16 cellular contexts compared by ENCODE assay signal in the genomic region with DNA sequence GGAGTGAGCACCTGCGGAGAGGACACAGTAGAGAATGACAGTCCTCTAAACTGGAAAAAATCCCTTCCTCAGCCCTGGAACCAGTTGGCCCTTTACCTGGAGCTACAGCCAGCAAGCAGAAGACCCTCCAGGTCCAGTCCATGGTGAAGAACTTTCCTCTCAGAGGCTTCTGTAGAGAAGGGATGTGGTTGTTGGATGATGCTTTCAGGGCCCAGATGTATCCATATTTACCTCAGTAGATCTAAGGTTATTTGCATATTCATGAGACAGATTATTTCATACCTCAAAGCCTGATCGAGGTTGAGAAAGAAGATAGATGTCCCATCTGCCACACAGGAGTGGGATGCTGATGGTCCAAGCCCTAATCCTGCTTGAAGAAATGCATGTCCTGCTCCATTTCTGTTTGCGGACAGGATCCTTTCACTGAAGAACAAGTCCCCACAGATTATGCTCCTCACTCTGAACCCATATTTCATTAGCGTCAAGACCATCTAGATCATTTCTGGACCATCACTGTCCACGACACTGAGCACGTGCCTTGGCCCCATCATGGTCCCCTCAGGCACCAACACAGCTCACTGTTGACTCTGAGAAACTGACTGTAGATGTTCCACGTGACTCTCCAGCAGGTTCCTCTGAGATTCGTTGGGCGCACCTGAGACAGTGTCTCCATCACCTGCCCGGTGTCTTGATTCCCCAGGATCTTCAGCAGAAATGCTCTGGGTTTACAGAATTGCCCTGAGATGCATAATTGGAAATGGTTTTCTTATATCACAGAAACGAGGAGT.
DNase-seq lines count a peak whose midpoint lies in the region; ATAC-seq and FAIRE-seq lines count a peak whose summit lies in the region.
"Had no signal": no experiment of that assay in that cellular context is flagged by ENCODE, and none has a peak within 500 bp of the region (broad histone marks: within the 10 kb centered on the region; RNA-seq: fewer than 3 reads in every experiment).

No MANE protein-coding gene starts in this region.

- no peaks in the 10 kb centered on the region for H3K36me3 ChIP-seq in thymus (ENCODE audit: control insufficient read depth, insufficient read depth)
- H3K36me3 ChIP-seq: left lung, neutrophil, thoracic aorta had no signal

- peak overlapping the region; percentile 94 for H3K27ac ChIP-seq in thymus (ENCODE audit: low read depth)
- H3K27ac ChIP-seq: left lung, neutrophil, thoracic aorta had no signal

- no peak for DNase-seq in activated naive CD4-positive, alpha-beta T cell treated with anti-CD3 and anti-CD28 coated beads, Interleukin-2, amount 50 U/mL, for 16 hours
- no peak for DNase-seq in T-helper 17 cell
- DNase-seq in effector memory CD8-positive, alpha-beta T cell: no peak
- DNase-seq in SIG-M5 treated with dmso at 0.1 percent for 504 hours (lab: John Stamatoyannopoulos, UW; ENCODE audit: unreplicated experiment): no peak
- DNase-seq in SW 1271 (lab: John Stamatoyannopoulos, UW): no peak
- DNase-seq in frontal cortex (ENCODE audit: low spot score in 2 of 2): no peak
- DNase-seq: amygdala, caudate nucleus, left lung, NCI-H1694, NCI-H226 had no signal

- H3K27ac Mint-ChIP-seq in activated naive CD4-positive, alpha-beta T cell treated with anti-CD3 and anti-CD28 coated beads, Interleukin-2, amount 50 U/mL, for 24 hours: peak overlapping the region; percentile 71
- H3K27ac Mint-ChIP-seq in T-helper 17 cell: peak overlapping the region; percentile 94
- peak overlapping the region; percentile 84 to 85 for H3K27ac Mint-ChIP-seq in effector memory CD8-positive, alpha-beta T cell

- H3K9me3 Mint-ChIP-seq in activated naive CD4-positive, alpha-beta T cell treated with anti-CD3 and anti-CD28 coated beads, Interleukin-2, amount 50 U/mL, for 24 hours: no peaks in the 10 kb centered on the region
- H3K9me3 Mint-ChIP-seq in effector memory CD8-positive, alpha-beta T cell: no peaks in the 10 kb centered on the region

- H3K4me1 ChIP-seq in thymus (ENCODE audit: control insufficient read depth, insufficient read depth, low read length): peaks cover 39% of the 10 kb centered on the region
- H3K4me1 ChIP-seq: left lung had no signal

- FAIRE-seq in frontal cortex (lab: Jason Lieb, UNC): no peak

- ATAC-seq in T-helper 17 cell: peak; percentile 24
- ATAC-seq in effector memory CD8-positive, alpha-beta T cell (replicated peaks): peak; percentile 23
- ATAC-seq: left lung, Panc1 had no signal

- no peaks in the 10 kb centered on the region for H3K27me3 ChIP-seq in thymus (ENCODE audit: control insufficient read depth, insufficient read depth)

- 83% methylated on average over 11 of the region's 11 CpGs for WGBS in thymus

- peak overlapping the region; percentile 6 for H3K4me3 ChIP-seq in thymus (ENCODE audit: low read length)
- H3K4me3 ChIP-seq: left lung, thoracic aorta had no signal

- H3K9me3 ChIP-seq in T-helper 17 cell (ENCODE audit: control insufficient read depth, low read length, poor library complexity, severe bottlenecking) (no peaks in the 10 kb centered on the region), thymus (ENCODE audit: control insufficient read depth) (no peaks in the 10 kb centered on the region)
- H3K9me3 ChIP-seq: left lung, neutrophil, thoracic aorta had no signal

- no peaks in the 10 kb centered on the region for H3K36me3 Mint-ChIP-seq in activated naive CD4-positive, alpha-beta T cell treated with anti-CD3 and anti-CD28 coated beads, Interleukin-2, amount 50 U/mL, for 24 hours
- H3K36me3 Mint-ChIP-seq in T-helper 17 cell (ENCODE audit: low read depth): peaks cover 3% of the 10 kb centered on the region
- H3K36me3 Mint-ChIP-seq in effector memory CD8-positive, alpha-beta T cell (ENCODE audit: insufficient read depth): peaks cover 7% of the 10 kb centered on the region

- H3K4me3 Mint-ChIP-seq in activated naive CD4-positive, alpha-beta T cell treated with anti-CD3 and anti-CD28 coated beads, Interleukin-2, amount 50 U/mL, for 24 hours: peak overlapping the region; percentile 41
- H3K4me3 Mint-ChIP-seq in T-helper 17 cell: peak overlapping the region; percentile 50
- peak overlapping the region; percentile 59 to 71 for H3K4me3 Mint-ChIP-seq in effector memory CD8-positive, alpha-beta T cell

- peaks cover 76% of the 10 kb centered on the region for H3K4me1 Mint-ChIP-seq in activated naive CD4-positive, alpha-beta T cell treated with anti-CD3 and anti-CD28 coated beads, Interleukin-2, amount 50 U/mL, for 24 hours
- peaks cover 56% of the 10 kb centered on the region for H3K4me1 Mint-ChIP-seq in T-helper 17 cell
- H3K4me1 Mint-ChIP-seq in effector memory CD8-positive, alpha-beta T cell (ENCODE audit: low read depth in 2 of 2): peaks cover 59 to 66% of the 10 kb centered on the region in 2 donors

- no peaks in the 10 kb centered on the region for H3K27me3 Mint-ChIP-seq in activated naive CD4-positive, alpha-beta T cell treated with anti-CD3 and anti-CD28 coated beads, Interleukin-2, amount 50 U/mL, for 24 hours
- H3K27me3 Mint-ChIP-seq in T-helper 17 cell: no peaks in the 10 kb centered on the region
- no peaks in the 10 kb centered on the region for H3K27me3 Mint-ChIP-seq in effector memory CD8-positive, alpha-beta T cell
